Comparison of ENCODE assay signal across 1 cellular context in genomic region chr7:51325231-51325630, GRCh38.
TF ChIP-seq lines count a peak whose summit lies in the region.

No MANE protein-coding gene starts in this region.

TF ChIP-seq in H1, 55 proteins besides CTCF, POLR2A, EP300 and RAD21:
- TF ChIP-seq CHD7 (IDR thresholded peaks at IDR 0.05; ENCODE audit: insufficient replicate concordance, low read length) (no peak), CEBPB (IDR thresholded peaks at IDR 0.05; ENCODE audit: low read depth, low read length) (no peak), ATF3 (IDR thresholded peaks at IDR 0.05; ENCODE audit: insufficient read depth, low read depth, low read length) (no peak), MAX (IDR thresholded peaks at IDR 0.05) (no peak)
